ENCODE assay signal across 22 cellular contexts in genomic region chr4:83753260-83753659, GRCh38.
"Had no signal": no experiment of that assay in that cellular context is flagged by ENCODE, and none has a peak within 500 bp of the region (broad histone marks: within the 10 kb centered on the region; RNA-seq: fewer than 3 reads in every experiment).

No MANE protein-coding gene starts in this region.

- ATAC-seq: body of pancreas; left lung; natural killer cell; sciatic nerve; stimulated activated naive B cell treated with anti-CD40 and anti-IgM and Interleukin-4, amounts not matched to agents 10 μg/mL and 1 μg/mL and 100 μg/mL, for 72 hours; upper lobe of right lung had no signal

- H3K27ac Mint-ChIP-seq: activated T-helper 1 cell treated with anti-CD3 and anti-CD28 coated beads, Interleukin-12 subunit alpha, Interleukin-12 subunit beta, Interleukin-2, Interleukin-4 antibody, amounts not matched to agents 30 ng/mL and 10 ng/mL and 1 ng/mL, durations not matched to agents 14 hours and 24 hours and 36 hours; natural killer cell; stimulated activated naive B cell treated with anti-CD40 and anti-IgM and Interleukin-4, amounts not matched to agents 10 μg/mL and 1 μg/mL and 100 μg/mL, for 72 hours had no signal

- FAIRE-seq: endometrium, keratinocyte had no signal

- H3K36me3 ChIP-seq: adrenal gland, esophagus muscularis mucosa, left lung, prostate gland, spleen, upper lobe of right lung had no signal

- DNase-seq: activated CD4-positive, alpha-beta T cell treated with anti-CD3 and anti-CD28 coated beads for 48 hours; activated naive CD4-positive, alpha-beta T cell treated with Interleukin-2 at 50 U/mL for 16 hours; adrenal gland; body of pancreas; foreskin melanocyte; head of caudate nucleus; left lung; natural killer cell; occipital lobe; spleen; stimulated activated CD4-positive, alpha-beta T cell treated with anti-CD3 and anti-CD28 coated beads, Interleukin-1b, Interleukin-23, amount 100 ng/mL, for 48 hours; stimulated activated naive B cell treated with anti-CD40 and anti-IgM and Interleukin-4, amounts not matched to agents 10 μg/mL and 1 μg/mL and 100 μg/mL, for 72 hours; T-helper 9 cell; upper lobe of right lung had no signal

- H3K36me3 Mint-ChIP-seq: natural killer cell; stimulated activated naive B cell treated with anti-CD40 and anti-IgM and Interleukin-4, amounts not matched to agents 10 μg/mL and 1 μg/mL and 100 μg/mL, for 72 hours had no signal

- H3K4me1 ChIP-seq: adrenal gland, body of pancreas, esophagus muscularis mucosa, left lung, prostate gland, spleen, upper lobe of right lung had no signal

- H3K9me3 Mint-ChIP-seq: activated T-helper 1 cell treated with anti-CD3 and anti-CD28 coated beads, Interleukin-12 subunit alpha, Interleukin-12 subunit beta, Interleukin-2, Interleukin-4 antibody, amounts not matched to agents 30 ng/mL and 10 ng/mL and 1 ng/mL, durations not matched to agents 14 hours and 24 hours and 36 hours; central memory CD8-positive, alpha-beta T cell had no signal

- H3K4me1 Mint-ChIP-seq: central memory CD8-positive, alpha-beta T cell; natural killer cell; stimulated activated naive B cell treated with anti-CD40 and anti-IgM and Interleukin-4, amounts not matched to agents 10 μg/mL and 1 μg/mL and 100 μg/mL, for 72 hours had no signal

- H3K27me3 ChIP-seq: adrenal gland, body of pancreas, esophagus muscularis mucosa, left lung, spleen, upper lobe of right lung had no signal

- H3K9me3 ChIP-seq: adrenal gland, body of pancreas, esophagus muscularis mucosa, left lung, prostate gland, spleen, upper lobe of right lung had no signal

- H3K4me3 Mint-ChIP-seq: activated T-helper 1 cell treated with anti-CD3 and anti-CD28 coated beads, Interleukin-12 subunit alpha, Interleukin-12 subunit beta, Interleukin-2, Interleukin-4 antibody, amounts not matched to agents 30 ng/mL and 10 ng/mL and 1 ng/mL, durations not matched to agents 14 hours and 24 hours and 36 hours; central memory CD8-positive, alpha-beta T cell; natural killer cell; stimulated activated naive B cell treated with anti-CD40 and anti-IgM and Interleukin-4, amounts not matched to agents 10 μg/mL and 1 μg/mL and 100 μg/mL, for 72 hours had no signal

- H3K4me3 ChIP-seq: adrenal gland, body of pancreas, esophagus muscularis mucosa, left lung, prostate gland, spleen, upper lobe of right lung had no signal

- H3K27ac ChIP-seq: adrenal gland, body of pancreas, esophagus muscularis mucosa, left lung, prostate gland, spleen, upper lobe of right lung, VCaP had no signal
